ENCODE assay signal across 3 cellular contexts in the genomic region with DNA sequence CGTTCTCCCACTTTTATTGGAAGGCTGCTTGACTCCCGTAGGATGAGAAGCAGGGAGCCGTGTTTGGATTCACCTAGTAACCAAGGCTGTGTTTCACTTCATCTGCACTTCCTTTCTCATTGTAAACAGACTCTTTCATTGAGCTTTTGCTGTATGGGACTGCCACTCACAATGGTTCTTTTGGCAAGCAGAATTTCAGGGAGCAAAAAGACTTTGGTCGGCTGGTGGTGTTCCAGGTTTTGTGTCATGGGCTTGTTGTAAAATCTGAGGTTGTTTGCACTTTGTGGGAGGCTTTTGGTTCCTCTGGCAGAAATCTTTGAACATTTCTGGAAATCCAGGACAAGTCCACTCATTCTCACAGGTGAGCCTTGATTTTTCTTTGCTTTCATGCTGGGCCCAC.
DNase-seq lines count a peak whose midpoint lies in the region; ATAC-seq, FAIRE-seq and TF ChIP-seq lines count a peak whose summit lies in the region.
"Not testable (repeated sequence)": the region's sequence is repeated elsewhere in the genome, so short reads cannot be mapped to it uniquely, and the experiment has no call there.

No MANE protein-coding gene starts in this region.

- H3K4me1 ChIP-seq in H1 (replicated peaks in 1 of 4; ENCODE audit: control insufficient read depth in 3 of 4, insufficient read depth in 4 of 4, low read length in 3 of 4) = not testable (repeated sequence)

- not testable (repeated sequence) for TF ChIP-seq EP300 in H1 (IDR thresholded peaks at IDR 0.05; ENCODE audit: borderline replicate concordance in 1 of 2, low read depth in 2 of 2, low read length in 2 of 2)

- H2BK15ac ChIP-seq in H1 (ENCODE audit: low read length) = not testable (repeated sequence)

- H2BK120ac ChIP-seq in H1 (replicated peaks; ENCODE audit: low read depth, low read length) = not testable (repeated sequence)

- H4K91ac ChIP-seq in H1 (replicated peaks; ENCODE audit: insufficient read length, low read length) = not testable (repeated sequence)

- H3K18ac ChIP-seq in H1 (ENCODE audit: extremely low read depth, low read length) = not testable (repeated sequence)

- H2AFZ ChIP-seq in H1 (ENCODE audit: low read length) = not testable (repeated sequence)

- not testable (repeated sequence) for H3K27me3 ChIP-seq in H1 (replicated peaks in 1 of 4; ENCODE audit: control insufficient read depth in 3 of 4, extremely low read depth in 1 of 4, insufficient read depth in 3 of 4, low read length in 3 of 4)

- not testable (repeated sequence) for H3K27ac ChIP-seq in H1 (ENCODE audit: low read depth, low read length)

- CTCF ChIA-PET in H1 (lab: Charles Lee; ENCODE audit: partially characterized antibody) = not testable (repeated sequence)

- H3K4ac ChIP-seq in H1 (replicated peaks; ENCODE audit: insufficient read length, low read depth, low read length) = not testable (repeated sequence)

- peak; percentile 58 for FAIRE-seq in H1 (lab: Jason Lieb, UNC)
- FAIRE-seq in islet of Langerhans (lab: Jason Lieb, UNC) = peak; percentile 85

- not testable (repeated sequence) for H3K23me2 ChIP-seq in H1 (ENCODE audit: low read depth, low read length)

- not testable (repeated sequence) for H3K23ac ChIP-seq in H1 (ENCODE audit: insufficient read length)

- H4K5ac ChIP-seq in H1 (ENCODE audit: insufficient read length, low read depth, low read length) = not testable (repeated sequence)

- not testable (repeated sequence) for H3K4me3 ChIP-seq in H1 (ENCODE audit: extremely low read depth in 1 of 4, insufficient read depth in 2 of 4, low read depth in 3 of 4, low read length in 4 of 4)

- H3K79me2 ChIP-seq in H1 (ENCODE audit: control insufficient read depth in 1 of 2, insufficient read depth in 2 of 2, low read length in 2 of 2) = not testable (repeated sequence)

- H3K9me3 ChIP-seq in H1 (ENCODE audit: insufficient read depth in 2 of 2, low read depth in 1 of 2, low read length in 1 of 2) = not testable (repeated sequence)

- not testable (repeated sequence) for H2BK5ac ChIP-seq in H1 (ENCODE audit: low read depth, low read length)

- H3K14ac ChIP-seq in H1 (ENCODE audit: insufficient read length) = not testable (repeated sequence)

- not testable (repeated sequence) for H4K8ac ChIP-seq in H1 (ENCODE audit: extremely low read depth, insufficient read depth, low read length)

- H3K9ac ChIP-seq in H1 (replicated peaks in 1 of 4; ENCODE audit: extremely low read depth in 1 of 4, low read depth in 3 of 4, low read length in 3 of 4) = not testable (repeated sequence)

- H2AK5ac ChIP-seq in H1 (ENCODE audit: low read depth, low read length) = not testable (repeated sequence)

- H3K79me1 ChIP-seq in H1 (ENCODE audit: low read depth, low read length) = not testable (repeated sequence)

- not testable (repeated sequence) for H4K20me1 ChIP-seq in H1 (replicated peaks in 1 of 2; ENCODE audit: control insufficient read depth in 1 of 2, insufficient read depth in 2 of 2, low read length in 2 of 2)

- ATAC-seq in left lobe of liver = peak; percentile 67

- TF ChIP-seq RAD21 in H1 (IDR thresholded peaks at IDR 0.05 in 1 of 2, conservative IDR thresholded peaks at IDR 0.05 in 1 of 2; ENCODE audit: low read depth in 2 of 2, low read length in 2 of 2) = not testable (repeated sequence)

- no CpG with 5 or more reads among the region's 4 CpGs for WGBS in H1 (ENCODE audit: extremely low coverage in 1 of 2, insufficient coverage in 1 of 2, insufficient read length in 1 of 2, insufficient replicate concordance in 2 of 2, low coverage in 1 of 2, low lambda C conversion rate in 2 of 2, missing lambda C conversion rate in 1 of 2), 2 experiments

- not testable (repeated sequence) for TF ChIP-seq POLR2A in H1 (IDR thresholded peaks at IDR 0.05; ENCODE audit: control extremely low read depth in 1 of 2, low read depth in 2 of 2, low read length in 2 of 2)

- not testable (repeated sequence) for H3K36me3 ChIP-seq in H1 (ENCODE audit: control insufficient read depth in 2 of 4, insufficient read depth in 4 of 4, low read length in 3 of 4)

- TF ChIP-seq CTCF in H1 (IDR thresholded peaks at IDR 0.05; ENCODE audit: control extremely low read depth in 1 of 3, insufficient read depth in 1 of 3, low read depth in 1 of 3, low read length in 3 of 3) = not testable (repeated sequence)

- POLR2A ChIA-PET in H1 (lab: Charles Lee; ENCODE audit: partially characterized antibody) = not testable (repeated sequence)

- H3K4me2 ChIP-seq in H1 (ENCODE audit: insufficient read depth in 1 of 2, low read depth in 2 of 2, low read length in 2 of 2) = not testable (repeated sequence)

- not testable (repeated sequence) for DNase-seq in H1 (ENCODE audit: low read depth in 1 of 2, low spot score in 2 of 2); left lobe of liver (ENCODE audit: low spot score)

- H2BK12ac ChIP-seq in H1 (ENCODE audit: low read depth, low read length) = not testable (repeated sequence)

- H2BK20ac ChIP-seq in H1 (ENCODE audit: low read length) = not testable (repeated sequence)

- not testable (repeated sequence) for H3K56ac ChIP-seq in H1 (replicated peaks; ENCODE audit: insufficient read length, low read depth, low read length)
